Comparison of ENCODE assay signal across 2 cellular contexts in the genomic region with DNA sequence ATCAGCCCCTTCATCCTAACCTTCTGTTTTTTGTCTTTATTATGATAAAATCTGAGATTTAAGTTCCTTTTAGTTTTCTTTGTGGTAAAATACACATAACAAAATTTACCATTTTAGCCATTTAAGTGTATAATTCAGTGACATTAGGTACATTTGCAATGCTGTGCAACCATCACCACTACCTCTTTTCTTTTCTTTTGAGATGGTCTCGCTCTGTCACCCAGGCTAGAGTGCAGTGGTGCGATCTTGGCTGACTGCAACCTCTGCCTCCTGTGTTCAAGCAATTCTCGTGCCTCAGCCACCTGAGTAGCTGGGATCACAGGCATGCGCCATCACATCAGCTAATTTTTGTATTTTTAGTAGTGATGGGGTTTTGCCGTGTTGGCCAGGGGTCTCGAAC.
A peak's percentile ranks its signal among the peaks of the same experiment; 100 is the strongest.
TF ChIP-seq lines count a peak whose summit lies in the region.

No MANE protein-coding gene starts in this region.

TF ChIP-seq in A549, 52 proteins besides CTCF, POLR2A, EP300 and RAD21:
- TF ChIP-seq ZNF302 (CRISPR knock-in tag; IDR thresholded peaks at IDR 0.05) (no peak), FOSB (CRISPR knock-in tag; IDR thresholded peaks at IDR 0.05) (no peak), RFX5 (IDR thresholded peaks at IDR 0.05) (no peak), NPAS2 (CRISPR knock-in tag; IDR thresholded peaks at IDR 0.05; ENCODE audit: borderline replicate concordance) (no peak), PHF8 (IDR thresholded peaks at IDR 0.05; ENCODE audit: borderline replicate concordance, low read depth) (no peak), MAZ (IDR thresholded peaks at IDR 0.05; ENCODE audit: borderline replicate concordance, low read depth, low read length) (no peak)
- TF ChIP-seq, protein P1, sequence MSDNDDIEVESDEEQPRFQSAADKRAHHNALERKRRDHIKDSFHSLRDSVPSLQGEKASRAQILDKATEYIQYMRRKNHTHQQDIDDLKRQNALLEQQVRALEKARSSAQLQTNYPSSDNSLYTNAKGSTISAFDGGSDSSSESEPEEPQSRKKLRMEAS (IDR thresholded peaks at IDR 0.05) = no peak
- TF ChIP-seq, protein P2, sequence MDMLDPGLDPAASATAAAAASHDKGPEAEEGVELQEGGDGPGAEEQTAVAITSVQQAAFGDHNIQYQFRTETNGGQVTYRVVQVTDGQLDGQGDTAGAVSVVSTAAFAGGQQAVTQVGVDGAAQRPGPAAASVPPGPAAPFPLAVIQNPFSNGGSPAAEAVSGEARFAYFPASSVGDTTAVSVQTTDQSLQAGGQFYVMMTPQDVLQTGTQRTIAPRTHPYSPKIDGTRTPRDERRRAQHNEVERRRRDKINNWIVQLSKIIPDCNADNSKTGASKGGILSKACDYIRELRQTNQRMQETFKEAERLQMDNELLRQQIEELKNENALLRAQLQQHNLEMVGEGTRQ (IDR thresholded peaks at IDR 0.05) = no peak

TF ChIP-seq in HEK293, 187 proteins besides CTCF, POLR2A, EP300 and RAD21:
- TF ChIP-seq, protein P3, sequence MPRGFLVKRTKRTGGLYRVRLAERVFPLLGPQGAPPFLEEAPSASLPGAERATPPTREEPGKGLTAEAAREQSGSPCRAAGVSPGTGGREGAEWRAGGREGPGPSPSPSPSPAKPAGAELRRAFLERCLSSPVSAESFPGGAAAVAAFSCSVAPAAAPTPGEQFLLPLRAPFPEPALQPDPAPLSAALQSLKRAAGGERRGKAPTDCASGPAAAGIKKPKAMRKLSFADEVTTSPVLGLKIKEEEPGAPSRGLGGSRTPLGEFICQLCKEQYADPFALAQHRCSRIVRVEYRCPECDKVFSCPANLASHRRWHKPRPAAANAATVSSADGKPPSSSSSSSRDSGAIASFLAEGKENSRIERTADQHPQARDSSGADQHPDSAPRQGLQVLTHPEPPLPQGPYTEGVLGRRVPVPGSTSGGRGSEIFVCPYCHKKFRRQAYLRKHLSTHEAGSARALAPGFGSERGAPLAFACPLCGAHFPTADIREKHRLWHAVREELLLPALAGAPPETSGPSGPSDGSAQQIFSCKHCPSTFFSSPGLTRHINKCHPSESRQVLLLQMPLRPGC (tag by site-specific recombination; IDR thresholded peaks at IDR 0.05) = no peak
- TF ChIP-seq, protein P4, sequence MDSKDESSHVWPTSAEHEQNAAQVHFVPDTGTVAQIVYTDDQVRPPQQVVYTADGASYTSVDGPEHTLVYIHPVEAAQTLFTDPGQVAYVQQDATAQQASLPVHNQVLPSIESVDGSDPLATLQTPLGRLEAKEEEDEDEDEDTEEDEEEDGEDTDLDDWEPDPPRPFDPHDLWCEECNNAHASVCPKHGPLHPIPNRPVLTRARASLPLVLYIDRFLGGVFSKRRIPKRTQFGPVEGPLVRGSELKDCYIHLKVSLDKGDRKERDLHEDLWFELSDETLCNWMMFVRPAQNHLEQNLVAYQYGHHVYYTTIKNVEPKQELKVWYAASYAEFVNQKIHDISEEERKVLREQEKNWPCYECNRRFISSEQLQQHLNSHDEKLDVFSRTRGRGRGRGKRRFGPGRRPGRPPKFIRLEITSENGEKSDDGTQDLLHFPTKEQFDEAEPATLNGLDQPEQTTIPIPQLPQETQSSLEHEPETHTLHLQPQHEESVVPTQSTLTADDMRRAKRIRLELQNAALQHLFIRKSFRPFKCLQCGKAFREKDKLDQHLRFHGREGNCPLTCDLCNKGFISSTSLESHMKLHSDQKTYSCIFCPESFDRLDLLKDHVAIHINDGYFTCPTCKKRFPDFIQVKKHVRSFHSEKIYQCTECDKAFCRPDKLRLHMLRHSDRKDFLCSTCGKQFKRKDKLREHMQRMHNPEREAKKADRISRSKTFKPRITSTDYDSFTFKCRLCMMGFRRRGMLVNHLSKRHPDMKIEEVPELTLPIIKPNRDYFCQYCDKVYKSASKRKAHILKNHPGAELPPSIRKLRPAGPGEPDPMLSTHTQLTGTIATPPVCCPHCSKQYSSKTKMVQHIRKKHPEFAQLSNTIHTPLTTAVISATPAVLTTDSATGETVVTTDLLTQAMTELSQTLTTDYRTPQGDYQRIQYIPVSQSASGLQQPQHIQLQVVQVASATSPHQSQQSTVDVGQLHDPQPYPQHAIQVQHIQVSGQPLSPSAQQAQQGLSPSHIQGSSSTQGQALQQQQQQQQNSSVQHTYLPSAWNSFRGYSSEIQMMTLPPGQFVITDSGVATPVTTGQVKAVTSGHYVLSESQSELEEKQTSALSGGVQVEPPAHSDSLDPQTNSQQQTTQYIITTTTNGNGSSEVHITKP (tag by site-specific recombination; IDR thresholded peaks at IDR 0.05) = peak; percentile 48; the same call in 1 of the 2 replicates
- TF ChIP-seq ZBTB48 (tag by site-specific recombination; IDR thresholded peaks at IDR 0.05) = 0 out of 2 replicates have a peak, but pooled peaks have one; percentile 12
